In genomic region chr1:224266105-224266935, GRCh38 we compare ENCODE assay signal across 11 cellular contexts.
A peak's percentile ranks its signal among the peaks of the same experiment; 100 is the strongest.
DNase-seq lines count a peak whose midpoint lies in the region; ATAC-seq and TF ChIP-seq lines count a peak whose summit lies in the region.
"Had no signal": no experiment of that assay in that cellular context is flagged by ENCODE, and none has a peak within 500 bp of the region (broad histone marks: within the 10 kb centered on the region; RNA-seq: fewer than 3 reads in every experiment).

No MANE protein-coding gene starts in this region.

- TF ChIP-seq EP300 in esophagus muscularis mucosa (IDR thresholded peaks at IDR 0.05), result no peak

- ATAC-seq in GM19468 (IDR thresholded peaks at IDR 0.05; ENCODE audit: extremely low read depth, unreplicated experiment), result peak; percentile 68
- peak; percentile 65 for ATAC-seq in HG03342 (IDR thresholded peaks at IDR 0.05; ENCODE audit: unreplicated experiment)
- ATAC-seq: activated naive CD4-positive, alpha-beta T cell treated with anti-CD3 and anti-CD28 coated beads, Interleukin-2, amount 50 U/mL, for 72 hours had no signal

- TF ChIP-seq POLR2A in esophagus muscularis mucosa (IDR thresholded peaks at IDR 0.05; ENCODE audit: low read depth), result no peak
- TF ChIP-seq POLR2A in Peyer's patch (IDR thresholded peaks at IDR 0.05), result no peak

- H3K4me3 ChIP-seq in esophagus muscularis mucosa, result no peak overlapping the region
- H3K4me3 ChIP-seq in Peyer's patch, result no peak overlapping the region

- intact Hi-C loops in esophagus muscularis mucosa (cut with DNase I) (no loop called here), cardiac septum (cut with DNase I) (no loop called here)

- WGBS in esophagus muscularis mucosa, result 87% methylated on average over 3 of the region's 3 CpGs

- H3K27ac ChIP-seq in esophagus muscularis mucosa (replicated peaks in 1 of 4) (no peak overlapping the region), Peyer's patch (no peak overlapping the region)

- DNase-seq in GM10266 (ENCODE audit: extremely low spot score) (peak; percentile 21), esophagus muscularis mucosa (ENCODE audit: extremely low spot score) (peak; percentile 74), cardiac septum (ENCODE audit: low spot score) (no peak), Peyer's patch (no peak)
- no peak for DNase-seq in activated effector memory CD4-positive, alpha-beta T cell treated with Interleukin-2 at 50 U/mL for 16 hours
- DNase-seq in activated effector memory CD4-positive, alpha-beta T cell treated with anti-CD3 and anti-CD28 coated beads, Interleukin-2, amount 50 U/mL, for 16 hours, result no peak
- DNase-seq: DMS153, NCI-H345 had no signal

- H3K27me3 ChIP-seq in esophagus muscularis mucosa (no peaks in the 10 kb centered on the region), Peyer's patch (no peaks in the 10 kb centered on the region)

- H3K36me3 ChIP-seq in esophagus muscularis mucosa (peaks cover 0 to 66% (median 46%) of the 10 kb centered on the region in 4 donors), Peyer's patch (peaks cover 0 to 12% (median 0%) of the 10 kb centered on the region in 3 donors)

- no peaks in the 10 kb centered on the region for H3K9me3 ChIP-seq in esophagus muscularis mucosa
- no peaks in the 10 kb centered on the region for H3K9me3 ChIP-seq in Peyer's patch

- H3K4me1 ChIP-seq in esophagus muscularis mucosa (peaks cover 0 to 3% (median 0%) of the 10 kb centered on the region in 4 donors), Peyer's patch (no peaks in the 10 kb centered on the region)

- TF ChIP-seq CTCF in GM10266 (IDR thresholded peaks at IDR 0.05; ENCODE audit: control insufficient read depth, insufficient read depth, low read depth, missing control alignments) (no peak), esophagus muscularis mucosa (IDR thresholded peaks at IDR 0.05) (no peak), Peyer's patch (IDR thresholded peaks at IDR 0.05) (no peak)

Comparison
In these comparisons a context has a peak if more than half of its experiments do, and no peak if none do; other contexts are left out.
1. DNase-seq: peak in GM10266 (single experiment) and esophagus muscularis mucosa (single experiment); none in cardiac septum (single experiment), Peyer's patch (0 of 3), activated effector memory CD4-positive, alpha-beta T cell treated with Interleukin-2 at 50 U/mL for 16 hours (single experiment) and activated effector memory CD4-positive, alpha-beta T cell treated with anti-CD3 and anti-CD28 coated beads, Interleukin-2, amount 50 U/mL, for 16 hours (single experiment).